Comparison of ENCODE assay signal across 9 cellular contexts in genomic region chr3:38829404-38829803, GRCh38. TPM values are rescaled to one million over a fixed set of nuclear protein-coding genes. Genes with fewer than 3 reads are reported as not detected.
A peak's percentile ranks its signal among the peaks of the same experiment; 100 is the strongest.
DNase-seq lines count a peak whose midpoint lies in the region; ATAC-seq and TF ChIP-seq lines count a peak whose summit lies in the region.
"Had no signal": no experiment of that assay in that cellular context is flagged by ENCODE, and none has a peak within 500 bp of the region (broad histone marks: within the 10 kb centered on the region; RNA-seq: fewer than 3 reads in every experiment).

No MANE protein-coding gene starts in this region.

- CTCF ChIA-PET in Calu3 (lab: Charles Lee): interaction anchor here (1.1 kb wide), 2 partner anchors 49 to 171 kb away, joined by 3 read pairs; no protein-coding TSS in a partner anchor

- peaks cover 0 to 2% (median 0%) of the 10 kb centered on the region in 4 donors for H3K4me1 ChIP-seq in transverse colon

- no peaks in the 10 kb centered on the region for H3K27me3 Mint-ChIP-seq in Calu3 (ENCODE audit: unreplicated experiment)
- H3K27me3 Mint-ChIP-seq in activated T-helper 17 cell treated with anti-CD3 and anti-CD28 coated beads, Interleukin-2, amount 50 U/mL, for 72 hours: peaks cover 2% of the 10 kb centered on the region

- H3K9me3 Mint-ChIP-seq in Calu3 (ENCODE audit: low read depth, unreplicated experiment): no peaks in the 10 kb centered on the region
- H3K9me3 Mint-ChIP-seq in activated T-helper 17 cell treated with anti-CD3 and anti-CD28 coated beads, Interleukin-2, amount 50 U/mL, for 72 hours: no peaks in the 10 kb centered on the region

- WGBS in transverse colon (ENCODE audit: low coverage in 1 of 2), 2 donors: 51% methylated on average over 6 of the region's 6 CpGs; no CpG with 5 or more reads in 1 of the 2 donors

- in situ Hi-C loops in transverse colon (cut with MboI; ENCODE audit: low pct_ligation_motif_present in 1 of 4, low pct_unique_long_range_greater_than_20kb in 1 of 4, low sequenced_read_pairs in 3 of 4): no loop called here

- no peak for TF ChIP-seq EP300 in transverse colon (IDR thresholded peaks at IDR 0.05; ENCODE audit: low read depth)

- peaks cover 6% of the 10 kb centered on the region for H3K4me1 Mint-ChIP-seq in Calu3 (ENCODE audit: low read depth, unreplicated experiment)
- peaks cover 4% of the 10 kb centered on the region for H3K4me1 Mint-ChIP-seq in activated T-helper 17 cell treated with anti-CD3 and anti-CD28 coated beads, Interleukin-2, amount 50 U/mL, for 72 hours

- BruUV-seq in Calu3 (replicated peaks; lab: Mats Ljungman, UMichigan): no TSS peak

- H3K36me3 Mint-ChIP-seq in Calu3 (ENCODE audit: insufficient read depth, unreplicated experiment): no peaks in the 10 kb centered on the region
- no peaks in the 10 kb centered on the region for H3K36me3 Mint-ChIP-seq in activated T-helper 17 cell treated with anti-CD3 and anti-CD28 coated beads, Interleukin-2, amount 50 U/mL, for 72 hours (ENCODE audit: low read depth)
- H3K36me3 Mint-ChIP-seq: brain had no signal

- no peak for TF ChIP-seq CTCF in Calu3 (IDR thresholded peaks at IDR 0.05; ENCODE audit: unreplicated experiment)
- no peak for TF ChIP-seq CTCF in transverse colon (IDR thresholded peaks at IDR 0.05)

- TF ChIP-seq POLR2A in transverse colon (IDR thresholded peaks at IDR 0.05): no peak

- H3K36me3 ChIP-seq in transverse colon: no peaks in the 10 kb centered on the region

- no peak overlapping the region for H3K27ac ChIP-seq in transverse colon

- H3K27me3 ChIP-seq in transverse colon: no peaks in the 10 kb centered on the region

- no peaks in the 10 kb centered on the region for H3K9me3 ChIP-seq in transverse colon

- H3K27ac Mint-ChIP-seq in Calu3 (ENCODE audit: unreplicated experiment): no peak overlapping the region
- H3K27ac Mint-ChIP-seq in activated T-helper 17 cell treated with anti-CD3 and anti-CD28 coated beads, Interleukin-2, amount 50 U/mL, for 72 hours: no peak overlapping the region
- H3K27ac Mint-ChIP-seq: brain had no signal

- DNase-seq in Calu3 (peak; percentile 60), NCI-H226 (peak; percentile 78), fibroblast of gingiva (ENCODE audit: low read depth) (peak; percentile 64), non-pigmented ciliary epithelial cell (ENCODE audit: low read depth) (peak; percentile 60), transverse colon (no peak), cerebellum (ENCODE audit: low spot score) (no peak)
- DNase-seq in stimulated activated CD4-positive, alpha-beta T cell treated with anti-CD3 and anti-CD28 coated beads, Interleukin-1b, Interleukin-23, amount 100 ng/mL, for 48 hours: no peak

- H3K4me3 ChIP-seq in transverse colon: no peak overlapping the region

- no peak overlapping the region for H3K4me3 Mint-ChIP-seq in Calu3 (ENCODE audit: low read depth, unreplicated experiment)
- H3K4me3 Mint-ChIP-seq in activated T-helper 17 cell treated with anti-CD3 and anti-CD28 coated beads, Interleukin-2, amount 50 U/mL, for 72 hours: no peak overlapping the region
- H3K4me3 Mint-ChIP-seq: brain had no signal

- ATAC-seq in activated T-helper 17 cell treated with anti-CD3 and anti-CD28 coated beads, Interleukin-2, amount 50 U/mL, for 72 hours (replicated peaks): no peak

- intact Hi-C loops in Calu3 (cut with micrococcal nuclease; ENCODE audit: unreplicated experiment): no loop called here
- intact Hi-C loops in transverse colon (cut with DNase I; ENCODE audit: low total_unique reads): no loop called here

RNA-seq across cellular contexts. Expression of gene SCN10A, which starts 13.4 kb away (rescaled TPM):
- total RNA-seq in Calu3 (2022): not detected in 2 replicates
- total RNA-seq in transverse colon: not detected
- not detected for total RNA-seq in activated T-helper 17 cell treated with anti-CD3 and anti-CD28 coated beads, Interleukin-2, amount 50 U/mL, for 72 hours
- not detected for total RNA-seq in cerebellum

Comparison
In these comparisons a context has a peak if more than half of its experiments do, and no peak if none do; other contexts are left out.
1. DNase-seq: peak in Calu3 (single experiment), NCI-H226 (single experiment), fibroblast of gingiva (single experiment) and non-pigmented ciliary epithelial cell (single experiment); none in transverse colon (single experiment), stimulated activated CD4-positive, alpha-beta T cell treated with anti-CD3 and anti-CD28 coated beads, Interleukin-1b, Interleukin-23, amount 100 ng/mL, for 48 hours (single experiment) and cerebellum (single experiment).